1 cellular context compared by ENCODE assay signal in genomic region chr10:11245510-11245909, GRCh38.
TF ChIP-seq lines count a peak whose summit lies in the region.

No MANE protein-coding gene starts in this region.

TF ChIP-seq in GM12878, 131 proteins besides CTCF, POLR2A, EP300 and RAD21 (continued from another document and continues in another):
- no peak for TF ChIP-seq ZNF592 (IDR thresholded peaks at IDR 0.05)
- no peak for TF ChIP-seq ZBTB11 (CRISPR knock-in tag; IDR thresholded peaks at IDR 0.05)
- no peak for TF ChIP-seq HDAC6 (IDR thresholded peaks at IDR 0.05; ENCODE audit: unreplicated experiment)
- no peak for TF ChIP-seq RB1 (IDR thresholded peaks at IDR 0.05; ENCODE audit: borderline replicate concordance)
- no peak for TF ChIP-seq SP1 (IDR thresholded peaks at IDR 0.05; ENCODE audit: low read depth, low read length)
- TF ChIP-seq ZBED1 (IDR thresholded peaks at IDR 0.05; ENCODE audit: borderline replicate concordance), result 0 out of 2 replicates have a peak, but pooled peaks have one; percentile 51
- TF ChIP-seq ZNF207 (IDR thresholded peaks at IDR 0.05; ENCODE audit: borderline replicate concordance), result no peak
- TF ChIP-seq STAT1 (conservative IDR thresholded peaks at IDR 0.05), result no peak
- no peak; a peak in 1 of 3 replicates for TF ChIP-seq EGR1 (IDR thresholded peaks at IDR 0.05; ENCODE audit: borderline replicate concordance in 1 of 2, low read depth in 2 of 2, low read length in 2 of 2)
- TF ChIP-seq MEF2B (IDR thresholded peaks at IDR 0.05; ENCODE audit: partially characterized antibody, poor library complexity, severe bottlenecking), result peak; percentile 94
- TF ChIP-seq HDAC2 (IDR thresholded peaks at IDR 0.05), result no peak
- TF ChIP-seq HDGF (IDR thresholded peaks at IDR 0.05), result no peak; the same call in 1 of the 2 replicates
- TF ChIP-seq NBN (IDR thresholded peaks at IDR 0.05), result no peak
- TF ChIP-seq NFYA (IDR thresholded peaks at IDR 0.05; ENCODE audit: borderline replicate concordance, low read depth, low read length), result no peak
- no peak for TF ChIP-seq E2F4 (IDR thresholded peaks at IDR 0.05; ENCODE audit: low read depth, low read length)
- no peak for TF ChIP-seq ZNF217 (IDR thresholded peaks at IDR 0.05)
- TF ChIP-seq TCF3 (IDR thresholded peaks at IDR 0.05; ENCODE audit: borderline replicate concordance, insufficient read depth, low read depth, low read length), result peak; percentile 93
- TF ChIP-seq CREM (IDR thresholded peaks at IDR 0.05; ENCODE audit: low read depth), result peak; percentile 65
- TF ChIP-seq NFIC (IDR thresholded peaks at IDR 0.05; ENCODE audit: low read depth, low read length), result no peak
- TF ChIP-seq CBFB (IDR thresholded peaks at IDR 0.05; ENCODE audit: low read depth), result peak; percentile 33; the same call in 1 of the 2 replicates
- no peak for TF ChIP-seq CEBPZ (IDR thresholded peaks at IDR 0.05; ENCODE audit: low read depth, low read length)
- no peak for TF ChIP-seq HCFC1 (IDR thresholded peaks at IDR 0.05; ENCODE audit: low read length)
- TF ChIP-seq ZZZ3 (IDR thresholded peaks at IDR 0.05; ENCODE audit: control insufficient read depth, insufficient read length, low read depth), result no peak
- TF ChIP-seq STAT3 (IDR thresholded peaks at IDR 0.05; ENCODE audit: low read depth, low read length), result no peak
- TF ChIP-seq NR2C2 (IDR thresholded peaks at IDR 0.05; ENCODE audit: borderline replicate concordance, control insufficient read depth, insufficient read length, low read depth), result no peak
- TF ChIP-seq ZSCAN29 (IDR thresholded peaks at IDR 0.05), result 0 out of 2 replicates have a peak, but pooled peaks have one; percentile 16
- no peak for TF ChIP-seq SREBF1 (IDR thresholded peaks at IDR 0.05; ENCODE audit: low read length)
- no peak for TF ChIP-seq IRF3 (IDR thresholded peaks at IDR 0.05)
- TF ChIP-seq MEF2A (IDR thresholded peaks at IDR 0.05; ENCODE audit: insufficient read depth, low read depth, low read length), result 0 out of 2 replicates have a peak, but pooled peaks have one; percentile 5
- peak; percentile 17; the same call in 1 of the 2 replicates for TF ChIP-seq MTA2 (IDR thresholded peaks at IDR 0.05; ENCODE audit: low read depth)
- no peak for TF ChIP-seq NR2C1 (IDR thresholded peaks at IDR 0.05)
- TF ChIP-seq KAT2A (conservative IDR thresholded peaks at IDR 0.05; ENCODE audit: control insufficient read depth, low read depth, low read length), result no peak
- TF ChIP-seq PRDM15 (CRISPR knock-in tag; IDR thresholded peaks at IDR 0.05), result no peak
- TF ChIP-seq CBX3 (IDR thresholded peaks at IDR 0.05; ENCODE audit: borderline replicate concordance, low read depth), result no peak
- no peak for TF ChIP-seq RUNX3 (IDR thresholded peaks at IDR 0.05; ENCODE audit: low read length)
- TF ChIP-seq MTA3 (IDR thresholded peaks at IDR 0.05; ENCODE audit: borderline replicate concordance, low read length), result no peak
- no peak for TF ChIP-seq CUX1 (IDR thresholded peaks at IDR 0.05; ENCODE audit: insufficient replicate concordance, low read depth, low read length)
- peak; percentile 80 to 85 for TF ChIP-seq BHLHE40 (IDR thresholded peaks at IDR 0.05; ENCODE audit: borderline replicate concordance in 1 of 2, low read depth in 2 of 2, low read length in 1 of 2)
- peak; percentile 97 for TF ChIP-seq TCF12 (IDR thresholded peaks at IDR 0.05; ENCODE audit: low read depth, low read length)
